In the genomic region with DNA sequence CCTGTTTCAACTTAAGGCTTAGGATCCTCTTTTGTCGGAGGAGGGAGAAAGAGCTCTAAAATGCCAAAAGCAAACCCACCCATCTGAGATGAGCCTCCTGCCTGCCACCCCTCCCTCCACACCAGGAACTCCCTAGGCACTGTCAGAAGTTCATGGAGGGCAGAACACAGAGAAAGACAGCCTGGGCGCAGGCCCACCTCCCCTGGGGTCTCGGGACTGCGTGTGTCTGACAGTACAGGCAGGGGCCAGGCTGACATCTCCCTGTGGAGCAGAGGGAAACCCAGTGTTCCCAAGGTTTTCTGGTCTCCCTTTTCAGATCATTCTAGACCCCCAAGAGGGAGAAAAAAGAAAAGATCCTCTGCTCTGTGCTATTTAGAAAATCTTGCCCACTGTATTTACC, we compare ENCODE assay signal across 1 cellular context.
A peak's percentile ranks its signal among the peaks of the same experiment; 100 is the strongest.
TF ChIP-seq lines count a peak whose summit lies in the region.

No MANE protein-coding gene starts in this region.

TF ChIP-seq in K562, 482 proteins besides CTCF, POLR2A, EP300 and RAD21 (continued from another document):
- TF ChIP-seq POLR2AphosphoS5 (IDR thresholded peaks at IDR 0.05; ENCODE audit: control insufficient read depth, insufficient read depth, low read depth, low read length): 0 out of 2 replicates have a peak, but pooled peaks have one; percentile 8
TF ChIP-seq in K562: peak in this region for 1.
